Comparison of ENCODE assay signal across 10 cellular contexts in the genomic region with DNA sequence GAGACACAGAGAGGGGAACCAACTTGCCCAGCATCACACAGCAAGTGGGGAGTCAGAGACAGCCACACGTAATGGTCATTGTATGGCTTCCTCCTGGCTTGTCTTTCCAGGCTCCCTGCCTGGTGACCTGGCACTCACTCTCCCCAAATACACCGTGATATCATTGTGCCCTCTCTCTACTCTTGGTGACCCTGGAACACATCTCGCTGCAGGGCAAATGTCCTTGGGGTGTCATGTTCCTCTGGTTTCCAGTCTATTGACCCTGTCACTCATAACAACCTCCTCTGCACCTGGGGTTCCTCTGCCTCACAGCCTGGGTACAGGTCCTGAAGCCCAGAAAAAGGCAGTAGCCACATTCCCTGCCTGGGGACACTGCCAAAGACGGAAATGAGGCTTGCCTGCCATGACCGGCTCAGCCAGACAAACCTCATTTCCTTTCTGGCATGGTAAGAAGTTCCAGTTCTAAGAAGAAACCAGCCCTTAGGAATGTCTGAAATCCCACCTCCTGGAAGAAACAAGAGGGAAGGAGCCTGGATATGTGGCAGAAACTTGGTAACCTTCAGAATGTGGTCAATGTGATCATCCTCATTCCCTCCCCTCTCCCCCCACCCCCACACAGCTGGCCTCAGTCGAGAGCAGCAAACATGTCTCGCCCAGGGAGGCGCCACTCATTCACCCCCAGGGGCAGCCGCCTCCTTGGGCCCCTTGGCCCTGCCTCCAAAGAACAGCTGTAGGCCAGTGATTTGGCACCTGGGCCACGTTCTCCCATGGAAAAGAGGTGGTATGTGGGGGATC. TPM values are rescaled to one million over a fixed set of nuclear protein-coding genes. Genes with fewer than 3 reads are reported as not detected.
DNase-seq lines count a peak whose midpoint lies in the region; ATAC-seq and TF ChIP-seq lines count a peak whose summit lies in the region.
"Had no signal": no experiment of that assay in that cellular context is flagged by ENCODE, and none has a peak within 500 bp of the region (broad histone marks: within the 10 kb centered on the region; RNA-seq: fewer than 3 reads in every experiment).

No MANE protein-coding gene starts in this region.

- peaks cover 31% of the 10 kb centered on the region for H3K4me1 ChIP-seq in PC-3 (ENCODE audit: insufficient read depth, low read length)
- H3K4me1 ChIP-seq in esophagus (ENCODE audit: control insufficient read depth in 2 of 2, insufficient read depth in 2 of 2, low read length in 1 of 2) = peaks cover 2 to 13% of the 10 kb centered on the region in 2 donors

- 32 to 48% methylated on average over 10 of the region's 10 CpGs for WGBS in esophagus, 2 donors

- CTCF ChIA-PET in AG04449 (lab: Yijun Ruan, JAX) = no interaction called here
- CTCF ChIA-PET in PC-3 (lab: Charles Lee) = no interaction called here
- CTCF ChIA-PET in GM10248 (lab: Yijun Ruan, JAX) = interaction anchor here (1.0 to 1.3 kb wide), 2 partner anchors 64 to 119 kb away, joined by 3 to 6 read pairs; no protein-coding TSS in a partner anchor

- no peak overlapping the region for H3K9ac ChIP-seq in PC-3 (ENCODE audit: low read length)

- no peaks in the 10 kb centered on the region for H3K79me2 ChIP-seq in PC-3 (ENCODE audit: low read length)

- no peak overlapping the region for H3K4me3 Mint-ChIP-seq in activated T-cell treated with anti-CD3 and anti-CD28 coated beads, Interleukin-2, amount 50 U/mL, for 4 hours

- ATAC-seq in PC-3 (peak; percentile 54), HG03196 (IDR thresholded peaks at IDR 0.05; ENCODE audit: unreplicated experiment) (no peak), GM21526 (IDR thresholded peaks at IDR 0.05; ENCODE audit: low FRiP score, unreplicated experiment) (no peak)
- no peak for ATAC-seq in activated T-cell treated with anti-CD3 and anti-CD28 coated beads, Interleukin-2, amount 50 U/mL, for 4 hours

- H3K36me3 ChIP-seq in PC-3 (ENCODE audit: low read depth, low read length) (no peaks in the 10 kb centered on the region), esophagus (ENCODE audit: control insufficient read depth in 2 of 2, insufficient read depth in 2 of 2, low read length in 1 of 2) (peaks cover 3 to 6% of the 10 kb centered on the region in 2 donors)

- H3K4me3 ChIP-seq in AG04449 (ENCODE audit: low read depth, low read length) (no peak overlapping the region), PC-3 (ENCODE audit: low read length) (no peak overlapping the region), esophagus (ENCODE audit: low read depth in 1 of 2, low read length in 2 of 2) (no peak overlapping the region)

- BruUV-seq in PC-3 (replicated peaks; lab: Mats Ljungman, UMichigan) = no TSS peak

- no peak for TF ChIP-seq CTCF in AG04449 (IDR thresholded peaks at IDR 0.05; ENCODE audit: insufficient read depth, low read length, missing control alignments)
- TF ChIP-seq CTCF in PC-3 (conservative IDR thresholded peaks at IDR 0.05; ENCODE audit: low read depth, low read length) = no peak
- TF ChIP-seq CTCF in GM10248 (IDR thresholded peaks at IDR 0.05; ENCODE audit: control extremely low read depth, extremely low read depth, low read depth, missing control alignments) = no peak

- POLR2A ChIA-PET in AG04449 (lab: Yijun Ruan, JAX) = interaction anchor here (1.4 kb wide), 1 partner anchor 10 kb away, joined by 4 read pairs; no protein-coding TSS in a partner anchor
- POLR2A ChIA-PET in PC-3 (lab: Charles Lee; ENCODE audit: unreplicated experiment) = no interaction called here
- POLR2A ChIA-PET in GM10248 (lab: Yijun Ruan, JAX) = interaction anchor here (0.6 to 1.0 kb wide), 2 partner anchors 82 to 94 kb away, joined by 3 read pairs; a partner anchor contains a TSS

- H3K9me3 ChIP-seq in PC-3 (ENCODE audit: low read length) (no peaks in the 10 kb centered on the region), esophagus (ENCODE audit: control insufficient read depth in 2 of 2, insufficient read depth in 1 of 2, low read depth in 1 of 2, low read length in 1 of 2) (no peaks in the 10 kb centered on the region)

- DNase-seq in AG04449 (ENCODE audit: low read depth, low spot score) (peak; percentile 84), PC-3 (peak; percentile 53), mucosa of gallbladder (ENCODE audit: low spot score) (peak; percentile 29), GM10248 (ENCODE audit: extremely low spot score) (no peak)
- no peak for DNase-seq in activated T-cell treated with anti-CD3 and anti-CD28 coated beads, Interleukin-2, amount 50 U/mL, for 4 hours
- DNase-seq: DND-41, foreskin melanocyte had no signal

- peaks cover 2% of the 10 kb centered on the region for H3K4me1 Mint-ChIP-seq in activated T-cell treated with anti-CD3 and anti-CD28 coated beads, Interleukin-2, amount 50 U/mL, for 4 hours (ENCODE audit: low read depth)

- peaks cover 9% of the 10 kb centered on the region for H3K36me3 Mint-ChIP-seq in activated T-cell treated with anti-CD3 and anti-CD28 coated beads, Interleukin-2, amount 50 U/mL, for 4 hours (ENCODE audit: insufficient read depth)

- H3K27ac ChIP-seq in PC-3 (ENCODE audit: low read length) (peak overlapping the region; percentile 46), esophagus (ENCODE audit: low read depth in 2 of 2, low read length in 1 of 2) (peak overlapping the region; percentile 65 to 94)

- no peaks in the 10 kb centered on the region for H4K20me1 ChIP-seq in PC-3 (ENCODE audit: low read length)

- no peak overlapping the region for H2AFZ ChIP-seq in PC-3 (ENCODE audit: low read length)

- no peaks in the 10 kb centered on the region for H3F3A ChIP-seq in PC-3 (ENCODE audit: low read length, unreplicated experiment)

- no peaks in the 10 kb centered on the region for H3K27me3 ChIP-seq in PC-3 (ENCODE audit: low read length)
- H3K27me3 ChIP-seq in esophagus (ENCODE audit: control insufficient read depth in 1 of 2, insufficient read depth in 2 of 2, low read length in 2 of 2) = no peaks in the 10 kb centered on the region

- intact Hi-C loops in PC-3 (cut with micrococcal nuclease) = no loop called here

- no peaks in the 10 kb centered on the region for H3K9me2 ChIP-seq in PC-3 (replicated peaks; ENCODE audit: low read length)

- no peaks in the 10 kb centered on the region for H3K9me3 Mint-ChIP-seq in activated T-cell treated with anti-CD3 and anti-CD28 coated beads, Interleukin-2, amount 50 U/mL, for 4 hours

- H3K27me3 Mint-ChIP-seq in activated T-cell treated with anti-CD3 and anti-CD28 coated beads, Interleukin-2, amount 50 U/mL, for 4 hours (ENCODE audit: low read depth) = no peaks in the 10 kb centered on the region

- H3K4me2 ChIP-seq in PC-3 (ENCODE audit: low read length) = peak overlapping the region; percentile 22; the same call in 1 of the 2 replicates

RNA-seq across cellular contexts. Expression of a gene that starts 30.6 kb away (rescaled TPM):
- total RNA-seq in PC-3 (2014; rRNA removed) = 17.4 and 17.6 TPM in 2 replicates
- polyA plus RNA-seq in esophagus = 1 to 10 TPM; 4.8 to 8.5 TPM
- total RNA-seq in mucosa of gallbladder = 20.6 TPM
- total RNA-seq in activated T-cell treated with anti-CD3 and anti-CD28 coated beads, Interleukin-2, amount 50 U/mL, for 4 hours = 10 to 100 TPM; 31.0 to 33.9 (median 32.3) TPM

Comparison
In these comparisons a context has a peak if more than half of its experiments do, and no peak if none do; other contexts are left out.
1. DNase-seq: peak in AG04449 (single experiment), PC-3 (single experiment) and mucosa of gallbladder (single experiment); none in GM10248 (single experiment) and activated T-cell treated with anti-CD3 and anti-CD28 coated beads, Interleukin-2, amount 50 U/mL, for 4 hours (single experiment).